ENCODE assay signal across 8 cellular contexts in genomic region chr5:178895615-178896571, GRCh38. TPM values are rescaled to one million over a fixed set of nuclear protein-coding genes. Genes with fewer than 3 reads are reported as not detected.
DNase-seq lines count a peak whose midpoint lies in the region; ATAC-seq and TF ChIP-seq lines count a peak whose summit lies in the region.

Gene ZFP2, plus strand, starts transcription at chr5:178895913. Its CDS starts 35,401 bp downstream, at chr5:178931314.

- DNase-seq in GM13976 (ENCODE audit: low spot score) (peak; percentile 36), NCI-H345 (lab: John Stamatoyannopoulos, UW) (peak; percentile 81), fibroblast of gingiva (ENCODE audit: low read depth) (peak; percentile 56), suprapubic skin (ENCODE audit: low spot score in 2 of 2) (no peak), glomerular visceral epithelial cell (ENCODE audit: extremely low spot score) (no peak)
- peak; percentile 51 to 54 for DNase-seq in activated T-cell treated with anti-CD3 and anti-CD28 coated beads, Interleukin-2, amount 50 U/mL, for 72 hours

- TF ChIP-seq CTCF in GM13976 (IDR thresholded peaks at IDR 0.05; ENCODE audit: borderline replicate concordance, control extremely low read depth, extremely low read depth, insufficient read depth, missing control alignments) = no peak
- no peak for TF ChIP-seq CTCF in suprapubic skin (IDR thresholded peaks at IDR 0.05)

- H3K9ac ChIP-seq in mucosa of stomach (ENCODE audit: low read length) = peak within 1 kb of the TSS; percentile 61

- no peaks in the 10 kb centered on the region for H3K27me3 Mint-ChIP-seq in activated T-cell treated with anti-CD3 and anti-CD28 coated beads, Interleukin-2, amount 50 U/mL, for 72 hours (ENCODE audit: low read depth)

- WGBS in suprapubic skin = 3% methylated on average over 17 of the region's 79 CpGs

- ATAC-seq in activated T-cell treated with anti-CD3 and anti-CD28 coated beads, Interleukin-2, amount 50 U/mL, for 72 hours (replicated peaks in 1 of 2) = peak; percentile 90 to 92
- ATAC-seq in HG03520 (IDR thresholded peaks at IDR 0.05; ENCODE audit: unreplicated experiment) = no peak

- in situ Hi-C loops in GM13976 (cut with MboI; ENCODE audit: low sequenced_read_pairs, unreplicated experiment) = no loop called here

- peaks cover 4 to 16% of the 10 kb centered on the region in 2 donors for H3K36me3 Mint-ChIP-seq in activated T-cell treated with anti-CD3 and anti-CD28 coated beads, Interleukin-2, amount 50 U/mL, for 72 hours (ENCODE audit: insufficient read depth in 2 of 2)

- no peak for TF ChIP-seq EP300 in suprapubic skin (IDR thresholded peaks at IDR 0.05)

- peaks cover 4 to 15% of the 10 kb centered on the region in 2 donors for H3K9me3 Mint-ChIP-seq in activated T-cell treated with anti-CD3 and anti-CD28 coated beads, Interleukin-2, amount 50 U/mL, for 72 hours

- peaks cover 3% of the 10 kb centered on the region for H3K4me1 Mint-ChIP-seq in activated T-cell treated with anti-CD3 and anti-CD28 coated beads, Interleukin-2, amount 50 U/mL, for 72 hours (ENCODE audit: low read depth)

- H3K27me3 ChIP-seq in mucosa of stomach (ENCODE audit: control insufficient read depth, insufficient read depth, low read length) = no peaks in the 10 kb centered on the region
- no peaks in the 10 kb centered on the region for H3K27me3 ChIP-seq in suprapubic skin

- H3K27ac Mint-ChIP-seq in activated T-cell treated with anti-CD3 and anti-CD28 coated beads, Interleukin-2, amount 50 U/mL, for 72 hours = peak within 1 kb of the TSS; percentile 54

- H3K4me3 ChIP-seq in mucosa of stomach (ENCODE audit: low read length) (peak within 1 kb of the TSS; percentile 22), suprapubic skin (peak within 1 kb of the TSS; percentile 95)

- H3K9me3 ChIP-seq in mucosa of stomach (ENCODE audit: control insufficient read depth, low read length) (no peaks in the 10 kb centered on the region), suprapubic skin (no peaks in the 10 kb centered on the region)

- TF ChIP-seq POLR2A in suprapubic skin (IDR thresholded peaks at IDR 0.05) = no peak

- H3K4me1 ChIP-seq in mucosa of stomach (ENCODE audit: control insufficient read depth, insufficient read depth, low read length) (no peaks in the 10 kb centered on the region), suprapubic skin (peaks cover 10% of the 10 kb centered on the region)

- H3K36me3 ChIP-seq in mucosa of stomach (ENCODE audit: control insufficient read depth, insufficient read depth, low read length) = no peaks in the 10 kb centered on the region
- no peaks in the 10 kb centered on the region for H3K36me3 ChIP-seq in suprapubic skin

- H3K27ac ChIP-seq in suprapubic skin = peak within 1 kb of the TSS; percentile 60

- peak within 1 kb of the TSS; percentile 85 to 86 for H3K4me3 Mint-ChIP-seq in activated T-cell treated with anti-CD3 and anti-CD28 coated beads, Interleukin-2, amount 50 U/mL, for 72 hours

RNA-seq across cellular contexts. Expression of gene ZFP2, which starts in this region (rescaled TPM):
- under 1 TPM; 0.58 to 0.86 TPM for total RNA-seq in activated T-cell treated with anti-CD3 and anti-CD28 coated beads, Interleukin-2, amount 50 U/mL, for 72 hours
- 1 to 10 TPM in 3 of 4 donors, under 1 TPM in 1; 0.94 to 4.8 (median 2.0) TPM for total RNA-seq in suprapubic skin

Comparison
In these comparisons a context has a peak if more than half of its experiments do, and no peak if none do; other contexts are left out.
1. Peak in DNase-seq and ATAC-seq in activated T-cell treated with anti-CD3 and anti-CD28 coated beads, Interleukin-2, amount 50 U/mL, for 72 hours; RNA of the gene not detected or under 1 TPM.
2. DNase-seq: peak in GM13976 (single experiment), NCI-H345 (single experiment) and fibroblast of gingiva (single experiment); none in suprapubic skin (0 of 2) and glomerular visceral epithelial cell (single experiment).